27 cellular contexts compared by ENCODE assay signal in genomic region chr9:78640728-78641127, GRCh38.
"Had no signal": no experiment of that assay in that cellular context is flagged by ENCODE, and none has a peak within 500 bp of the region (broad histone marks: within the 10 kb centered on the region; RNA-seq: fewer than 3 reads in every experiment).

No MANE protein-coding gene starts in this region.

- H3K4me1 Mint-ChIP-seq: activated CD4-positive, alpha-beta memory T cell treated with anti-CD3 and anti-CD28 coated beads, Interleukin-2, amount 10 ng/mL, durations not matched to agents 7 days and 5 days; activated CD4-positive, alpha-beta T cell treated with anti-CD3 and anti-CD28 coated beads, Interleukin-2, amount 10 ng/mL, durations not matched to agents 7 days and 5 days; activated naive CD4-positive, alpha-beta T cell treated with anti-CD3 and anti-CD28 coated beads, Interleukin-2, amount 10 ng/mL, durations not matched to agents 7 days and 5 days; activated naive CD8-positive, alpha-beta T cell treated with anti-CD3 and anti-CD28 coated beads, Interleukin-2, amount 10 ng/mL, durations not matched to agents 7 days and 5 days; brain had no signal

- FAIRE-seq: frontal cortex had no signal

- H3K27me3 ChIP-seq: ascending aorta, breast epithelium, cardiac muscle cell, colonic mucosa had no signal

- H3K9me3 ChIP-seq: ascending aorta, colonic mucosa had no signal

- H3K36me3 ChIP-seq: ascending aorta, breast epithelium, cardiac muscle cell, colonic mucosa had no signal

- ATAC-seq: activated naive CD4-positive, alpha-beta T cell treated with anti-CD3 and anti-CD28 coated beads, Interleukin-2, amount 50 U/mL, for 72 hours; activated T-cell treated with anti-CD3 and anti-CD28 coated beads, Interleukin-2, amount 50 U/mL, for 72 hours; esophagus mucosa had no signal

- H3K36me3 Mint-ChIP-seq: activated naive CD4-positive, alpha-beta T cell treated with anti-CD3 and anti-CD28 coated beads, Interleukin-2, amount 10 ng/mL, durations not matched to agents 7 days and 5 days; activated naive CD4-positive, alpha-beta T cell treated with anti-CD3 and anti-CD28 coated beads, Interleukin-2, amount 50 U/mL, for 72 hours; activated naive CD8-positive, alpha-beta T cell treated with anti-CD3 and anti-CD28 coated beads, Interleukin-2, amount 10 ng/mL, durations not matched to agents 7 days and 5 days; brain had no signal

- H3K4me3 Mint-ChIP-seq: activated CD4-positive, alpha-beta memory T cell treated with anti-CD3 and anti-CD28 coated beads, Interleukin-2, amount 10 ng/mL, durations not matched to agents 7 days and 5 days; activated CD4-positive, alpha-beta T cell treated with anti-CD3 and anti-CD28 coated beads, Interleukin-2, amount 10 ng/mL, durations not matched to agents 7 days and 5 days; activated naive CD4-positive, alpha-beta T cell treated with anti-CD3 and anti-CD28 coated beads, Interleukin-2, amount 10 ng/mL, durations not matched to agents 7 days and 5 days; activated naive CD8-positive, alpha-beta T cell treated with anti-CD3 and anti-CD28 coated beads, Interleukin-2, amount 10 ng/mL, durations not matched to agents 7 days and 5 days; activated T-cell treated with anti-CD3 and anti-CD28 coated beads, Interleukin-2, amount 50 U/mL, for 24 hours; activated T-cell treated with anti-CD3 and anti-CD28 coated beads, Interleukin-2, amount 50 U/mL, for 72 hours; brain had no signal

- H3K27me3 Mint-ChIP-seq: activated CD4-positive, alpha-beta memory T cell treated with anti-CD3 and anti-CD28 coated beads, Interleukin-2, amount 10 ng/mL, durations not matched to agents 7 days and 5 days; activated CD4-positive, alpha-beta T cell treated with anti-CD3 and anti-CD28 coated beads, Interleukin-2, amount 10 ng/mL, durations not matched to agents 7 days and 5 days; activated naive CD4-positive, alpha-beta T cell treated with anti-CD3 and anti-CD28 coated beads, Interleukin-2, amount 10 ng/mL, durations not matched to agents 7 days and 5 days; activated naive CD8-positive, alpha-beta T cell treated with anti-CD3 and anti-CD28 coated beads, Interleukin-2, amount 10 ng/mL, durations not matched to agents 7 days and 5 days; activated T-cell treated with anti-CD3 and anti-CD28 coated beads, Interleukin-2, amount 50 U/mL, for 24 hours; brain had no signal

- H3K4me3 ChIP-seq: ascending aorta, breast epithelium, cardiac muscle cell, colonic mucosa had no signal

- H3K27ac Mint-ChIP-seq: activated CD4-positive, alpha-beta memory T cell treated with anti-CD3 and anti-CD28 coated beads, Interleukin-2, amount 10 ng/mL, durations not matched to agents 7 days and 5 days; activated CD4-positive, alpha-beta T cell treated with anti-CD3 and anti-CD28 coated beads, Interleukin-2, amount 10 ng/mL, durations not matched to agents 7 days and 5 days; activated naive CD4-positive, alpha-beta T cell treated with anti-CD3 and anti-CD28 coated beads, Interleukin-2, amount 10 ng/mL, durations not matched to agents 7 days and 5 days; activated naive CD4-positive, alpha-beta T cell treated with anti-CD3 and anti-CD28 coated beads, Interleukin-2, amount 50 U/mL, for 72 hours; activated naive CD8-positive, alpha-beta T cell treated with anti-CD3 and anti-CD28 coated beads, Interleukin-2, amount 10 ng/mL, durations not matched to agents 7 days and 5 days; activated T-cell treated with anti-CD3 and anti-CD28 coated beads, Interleukin-2, amount 50 U/mL, for 24 hours; activated T-cell treated with anti-CD3 and anti-CD28 coated beads, Interleukin-2, amount 50 U/mL, for 72 hours; brain had no signal

- DNase-seq: activated CD4-positive, alpha-beta memory T cell treated with anti-CD3 and anti-CD28 coated beads, Interleukin-2, amount 10 ng/mL, durations not matched to agents 7 days and 5 days; activated CD4-positive, alpha-beta T cell treated with anti-CD3 and anti-CD28 coated beads for 1 hour; activated CD4-positive, alpha-beta T cell treated with anti-CD3 and anti-CD28 coated beads for 4 hours; activated CD4-positive, alpha-beta T cell treated with anti-CD3 and anti-CD28 coated beads, Interleukin-2, amount 10 ng/mL, durations not matched to agents 7 days and 5 days; activated CD4-positive, alpha-beta T cell treated with anti-CD3 and anti-CD28 coated beads, Interleukin-2, amount 50 U/mL, for 4 hours; activated CD8-positive, alpha-beta memory T cell treated with anti-CD3 and anti-CD28 coated beads, Interleukin-2, amount 50 U/mL, for 48 hours; activated gamma-delta T cell; activated naive CD4-positive, alpha-beta T cell; activated naive CD4-positive, alpha-beta T cell treated with anti-CD3 and anti-CD28 coated beads, Interleukin-2, amount 10 ng/mL, durations not matched to agents 7 days and 5 days; activated naive CD8-positive, alpha-beta T cell treated with anti-CD3 and anti-CD28 coated beads, Interleukin-2, amount 10 ng/mL, durations not matched to agents 7 days and 5 days; activated T-cell treated with anti-CD3 and anti-CD28 coated beads for 4 hours; activated T-cell treated with anti-CD3 and anti-CD28 coated beads, Interleukin-2, amount 50 U/mL, for 24 hours; activated T-cell treated with anti-CD3 and anti-CD28 coated beads, Interleukin-2, amount 50 U/mL, for 72 hours; central memory CD4-positive, alpha-beta T cell; cerebellar nuclear complex; colonic mucosa; effector CD8-positive, alpha-beta T cell; foreskin fibroblast; head of caudate nucleus; T-helper 2 cell had no signal

- H3K27ac ChIP-seq: ascending aorta, breast epithelium, cardiac muscle cell, colonic mucosa had no signal

- H3K4me1 ChIP-seq: ascending aorta, breast epithelium, colonic mucosa had no signal

- H3K9me3 Mint-ChIP-seq: activated CD4-positive, alpha-beta T cell treated with anti-CD3 and anti-CD28 coated beads, Interleukin-2, amount 10 ng/mL, durations not matched to agents 7 days and 5 days; activated naive CD4-positive, alpha-beta T cell treated with anti-CD3 and anti-CD28 coated beads, Interleukin-2, amount 10 ng/mL, durations not matched to agents 7 days and 5 days; activated naive CD8-positive, alpha-beta T cell treated with anti-CD3 and anti-CD28 coated beads, Interleukin-2, amount 10 ng/mL, durations not matched to agents 7 days and 5 days had no signal
